ENCODE assay signal across 10 cellular contexts in genomic region chr1:30847358-30847972, GRCh38.
DNase-seq lines count a peak whose midpoint lies in the region; ATAC-seq lines count a peak whose summit lies in the region.
"Had no signal": no experiment of that assay in that cellular context is flagged by ENCODE, and none has a peak within 500 bp of the region (broad histone marks: within the 10 kb centered on the region; RNA-seq: fewer than 3 reads in every experiment).

No MANE protein-coding gene starts in this region.

- peak; percentile 86 for DNase-seq in H7
- DNase-seq in anterior cingulate cortex (lab: John Stamatoyannopoulos, UW): peak in 53 of 58 donors; percentile 7 to 92 (median 63)
- DNase-seq in hypothalamus (lab: John Stamatoyannopoulos, UW): peak in 48 of 51 donors; percentile 11 to 94 (median 77)
- peak; percentile 73 for DNase-seq in renal cortical epithelial cell (ENCODE audit: low read depth)
- no peak for DNase-seq in activated CD4-positive, alpha-beta T cell treated with anti-CD3 and anti-CD28 coated beads, Interleukin-2, amount 50 U/mL, for 48 hours
- DNase-seq in dedifferentiated amniotic fluid mesenchymal stem cell (ENCODE audit: extremely low spot score): no peak
- DNase-seq in NCI-H2081 treated with DMSO at 0.1 percent for 48 hours (lab: John Stamatoyannopoulos, UW): no peak
- DNase-seq: activated CD4-positive, alpha-beta memory T cell treated with anti-CD3 and anti-CD28 coated beads for 36 hours; immature natural killer cell had no signal

- no peaks in the 10 kb centered on the region for H3K36me3 ChIP-seq in H7 (replicated peaks; ENCODE audit: control insufficient read depth, insufficient read depth, low read length)

- ATAC-seq in GM21786 (IDR thresholded peaks at IDR 0.05; ENCODE audit: unreplicated experiment): no peak

- no peaks in the 10 kb centered on the region for H3K27me3 ChIP-seq in H7 (ENCODE audit: control insufficient read depth, insufficient read depth, low read length)

- H3K4me3 ChIP-seq in H7 (ENCODE audit: insufficient read depth, low read depth, low read length): no peak overlapping the region

Comparison
In these comparisons a context has a peak if more than half of its experiments do, and no peak if none do; other contexts are left out.
1. DNase-seq: peak in H7 (single experiment), anterior cingulate cortex (53 of 58), hypothalamus (48 of 51) and renal cortical epithelial cell (single experiment); none in activated CD4-positive, alpha-beta T cell treated with anti-CD3 and anti-CD28 coated beads, Interleukin-2, amount 50 U/mL, for 48 hours (0 of 2), dedifferentiated amniotic fluid mesenchymal stem cell (single experiment) and NCI-H2081 treated with DMSO at 0.1 percent for 48 hours (single experiment).